7 cellular contexts compared by ENCODE assay signal in the genomic region with DNA sequence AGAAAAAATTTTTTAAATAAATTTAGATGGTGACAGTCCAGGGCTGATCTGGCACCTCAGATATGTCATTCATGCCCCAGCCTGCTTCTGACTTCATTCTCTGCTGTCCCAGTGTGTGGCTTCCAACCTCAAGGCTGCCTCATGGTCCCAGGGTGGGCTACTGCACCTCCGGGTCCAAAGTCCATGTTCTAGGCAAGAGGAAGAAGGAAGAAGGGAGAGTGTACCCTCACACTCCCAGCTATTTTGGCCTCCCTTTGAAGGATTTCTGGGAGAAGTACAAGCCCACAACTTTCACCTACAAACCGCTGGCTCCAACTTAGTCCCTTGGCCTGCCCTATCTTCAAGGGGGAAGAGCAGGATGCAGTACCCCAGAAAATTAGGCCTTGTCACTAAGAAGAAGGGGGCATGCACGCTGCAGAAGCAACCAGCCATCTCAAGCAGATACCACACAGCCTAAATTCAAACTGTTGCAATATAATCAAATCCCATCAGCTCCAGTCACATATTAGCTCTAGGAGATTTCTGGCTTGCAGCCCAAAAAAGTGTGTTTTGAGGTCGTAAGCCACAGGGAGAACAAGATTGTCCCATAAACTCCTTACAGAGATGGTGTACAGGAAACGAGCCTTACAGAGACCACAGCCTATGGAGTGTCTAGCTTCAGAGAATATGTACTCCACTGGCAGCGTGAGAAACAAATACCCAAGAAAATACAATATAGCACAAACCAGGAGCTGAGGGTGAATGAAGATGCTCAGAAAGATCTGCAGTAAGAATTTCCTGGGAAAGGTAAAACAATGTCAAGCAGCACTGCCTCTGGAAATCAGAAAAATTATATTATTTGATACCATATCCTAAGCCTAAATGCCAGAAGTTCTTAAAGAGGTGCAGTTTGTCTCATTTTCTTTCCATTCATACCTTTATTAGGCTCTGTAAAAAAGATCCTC. TPM values are rescaled to one million over a fixed set of nuclear protein-coding genes. Genes with fewer than 3 reads are reported as not detected.
A peak's percentile ranks its signal among the peaks of the same experiment; 100 is the strongest.
DNase-seq lines count a peak whose midpoint lies in the region; ATAC-seq and TF ChIP-seq lines count a peak whose summit lies in the region.
"Had no signal": no experiment of that assay in that cellular context is flagged by ENCODE, and none has a peak within 500 bp of the region (broad histone marks: within the 10 kb centered on the region; RNA-seq: fewer than 3 reads in every experiment).

No MANE protein-coding gene starts in this region.

- no peak for TF ChIP-seq POLR2A in Peyer's patch (IDR thresholded peaks at IDR 0.05)

- no peak for TF ChIP-seq CTCF in C4-2B (conservative IDR thresholded peaks at IDR 0.05)
- TF ChIP-seq CTCF in Peyer's patch (IDR thresholded peaks at IDR 0.05), result no peak

- H3K9me3 ChIP-seq in Peyer's patch (no peaks in the 10 kb centered on the region), iPS-20b (ENCODE audit: insufficient read depth, low read depth, low read length) (no peaks in the 10 kb centered on the region)
- H3K9me3 ChIP-seq: mucosa of descending colon had no signal

- no peak for DNase-seq in Peyer's patch
- no peak for DNase-seq in COR-L47 (lab: John Stamatoyannopoulos, UW)
- no peak for DNase-seq in activated gamma-delta T cell (lab: John Stamatoyannopoulos, UW)

- H3K36me3 ChIP-seq in Peyer's patch (peaks cover 0 to 2% (median 0%) of the 10 kb centered on the region in 3 donors), iPS-20b (ENCODE audit: insufficient read depth, low read depth, low read length) (no peaks in the 10 kb centered on the region)

- H3K4me1 ChIP-seq in Peyer's patch, result peaks cover 0 to 13% (median 12%) of the 10 kb centered on the region in 4 donors
- no peaks in the 10 kb centered on the region for H3K4me1 ChIP-seq in iPS-20b (ENCODE audit: insufficient read depth, low read length)

- no peak overlapping the region for H3K9ac ChIP-seq in iPS-20b (ENCODE audit: low read depth, low read length)

- H3K27me3 ChIP-seq in Peyer's patch, result no peaks in the 10 kb centered on the region
- no peaks in the 10 kb centered on the region for H3K27me3 ChIP-seq in iPS-20b (ENCODE audit: insufficient read depth, low read length)

- H3K27ac ChIP-seq in C4-2B (peak overlapping the region; percentile 19), Peyer's patch (peak overlapping the region; percentile 77 to 93 (median 89)), iPS-20b (ENCODE audit: low read length) (no peak overlapping the region)

- H3K4me3 ChIP-seq in Peyer's patch (peak overlapping the region; percentile 53 to 67 (median 55)), iPS-20b (ENCODE audit: low read length) (peak overlapping the region; percentile 87)

- no peak for ATAC-seq in HG03196 (IDR thresholded peaks at IDR 0.05; ENCODE audit: unreplicated experiment)

RNA-seq across cellular contexts. Expression of a gene that starts 0.8 kb away (rescaled TPM):
- 10 to 100 TPM; 25.6 to 44.9 (median 37.0) TPM for total RNA-seq in Peyer's patch

RNA-seq across cellular contexts. Expression of a gene that starts 18.8 kb away (rescaled TPM):
- 10 to 100 TPM in 2 of 4 donors, 1 to 10 TPM in 2; 4.7 to 41.3 (median 11.9) TPM for total RNA-seq in Peyer's patch

RNA-seq across cellular contexts. Expression of a gene that starts 37.9 kb away (rescaled TPM):
- 10 to 100 TPM; 34.9 to 84.2 (median 48.5) TPM for total RNA-seq in Peyer's patch
